Comparison of ENCODE assay signal across 8 cellular contexts in the genomic region with DNA sequence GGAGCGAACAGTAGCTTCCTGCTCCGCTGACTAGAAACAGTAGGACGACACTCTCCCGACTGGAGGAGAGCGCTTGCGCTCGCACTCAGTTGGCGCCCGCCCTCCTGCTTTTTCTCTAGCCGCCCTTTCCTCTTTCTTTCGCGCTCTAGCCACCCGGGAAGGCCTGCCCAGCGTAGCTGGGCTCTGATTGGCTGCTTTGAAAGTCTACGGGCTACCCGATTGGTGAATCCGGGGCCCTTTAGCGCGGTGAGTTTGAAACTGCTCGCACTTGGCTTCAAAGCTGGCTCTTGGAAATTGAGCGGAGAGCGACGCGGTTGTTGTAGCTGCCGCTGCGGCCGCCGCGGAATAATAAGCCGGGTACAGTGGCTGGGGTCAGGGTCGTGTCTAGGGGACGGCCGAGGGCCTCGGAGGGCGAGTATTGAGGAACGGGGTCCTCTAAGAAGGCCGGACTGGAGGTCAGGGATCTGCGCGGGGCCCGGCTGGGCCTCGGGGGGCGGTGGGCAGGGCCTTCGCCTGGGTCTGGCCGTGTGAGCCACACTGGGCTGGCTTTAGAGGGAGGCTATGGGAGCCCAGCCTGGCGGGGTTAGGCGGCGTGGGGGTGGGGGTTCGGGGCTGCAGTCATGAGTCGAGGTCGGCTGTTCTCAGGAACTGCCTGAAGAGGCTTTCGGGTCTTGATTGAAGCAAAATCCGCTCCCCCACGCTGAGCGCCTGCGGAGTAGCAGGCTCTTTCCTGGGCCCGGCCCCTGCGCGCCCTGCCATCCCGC.
A peak's percentile ranks its signal among the peaks of the same experiment; 100 is the strongest.
DNase-seq lines count a peak whose midpoint lies in the region; ATAC-seq and TF ChIP-seq lines count a peak whose summit lies in the region.

A gene (plus strand): TSS at position 265 of the 764 bp plus-strand sequence. CDS start 1,688 bp downstream, outside the sequence.

- no peak for TF ChIP-seq CTCF in AG09319 (IDR thresholded peaks at IDR 0.05; ENCODE audit: low read depth, low read length)

- peak; percentile 97 for DNase-seq in AG09319 (ENCODE audit: extremely low read depth, low read depth)
- DNase-seq in NCI-H446 (lab: John Stamatoyannopoulos, UW) = peak; percentile 91 to 96
- DNase-seq in activated CD4-positive, CD25-positive, alpha-beta regulatory T cell treated with anti-CD3 and anti-CD28 coated beads, Interleukin-2, amount 50 U/mL, for 16 hours (ENCODE audit: low read depth, low spot score) = peak; percentile 88
- peak; percentile 84 to 90 for DNase-seq in cerebellar nuclear complex (lab: John Stamatoyannopoulos, UW)
- peak; percentile 99 for DNase-seq in islet precursor cell
- DNase-seq in stimulated activated CD4-positive, alpha-beta T cell treated with anti-CD3 and anti-CD28 coated beads, Interleukin-15, amount 100 ng/mL, for 1 hour (ENCODE audit: low read depth in 1 of 2, low spot score in 1 of 2) = peak; percentile 86 to 88

- ATAC-seq in GM19025 (IDR thresholded peaks at IDR 0.05; ENCODE audit: low read depth, unreplicated experiment) (peak; percentile 95), HG03342 (IDR thresholded peaks at IDR 0.05; ENCODE audit: unreplicated experiment) (peak; percentile 95)

Comparison
In these comparisons a context has a peak if more than half of its experiments do, and no peak if none do; other contexts are left out.
1. Peak in every context shown above with its lines: DNase-seq and ATAC-seq.